In the genomic region with DNA sequence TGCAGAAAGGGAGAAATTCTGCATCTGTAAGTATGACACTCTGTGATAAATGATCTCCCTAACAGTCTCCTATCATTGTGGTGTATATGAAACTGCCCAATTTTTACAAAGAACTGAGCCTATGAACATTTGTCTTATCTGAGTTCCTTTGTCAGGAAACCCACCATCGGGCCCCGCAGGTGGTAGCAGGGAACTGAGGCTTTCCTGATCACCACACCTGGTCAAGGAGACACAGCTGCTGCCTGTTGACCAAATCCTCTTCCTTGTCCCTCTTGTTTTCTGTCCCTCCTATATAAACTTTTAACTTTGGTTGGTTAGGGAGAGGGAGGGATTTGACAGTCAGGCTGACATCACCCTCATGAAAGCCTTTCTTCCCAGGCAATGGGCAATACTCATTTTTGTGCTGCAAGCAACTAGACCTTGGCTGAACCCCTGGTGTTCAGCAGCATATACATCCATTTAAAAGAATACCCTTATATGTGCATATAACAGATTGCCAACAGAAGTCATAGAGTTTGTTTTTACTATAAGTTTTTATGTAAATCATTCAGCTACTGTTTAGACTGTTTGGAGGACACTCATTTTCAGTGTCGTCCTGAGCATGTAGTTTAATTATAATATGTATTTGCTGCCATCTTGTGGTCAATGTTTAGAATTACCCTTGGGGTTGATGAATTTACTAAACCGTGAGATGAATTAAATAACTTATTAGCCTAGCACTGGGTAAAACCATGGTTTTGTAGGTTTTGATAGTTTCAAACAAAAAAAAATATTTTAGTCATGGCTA, we compare ENCODE assay signal across 8 cellular contexts. TPM values are rescaled to one million over a fixed set of nuclear protein-coding genes. Genes with fewer than 3 reads are reported as not detected.
A peak's percentile ranks its signal among the peaks of the same experiment; 100 is the strongest.
DNase-seq lines count a peak whose midpoint lies in the region; ATAC-seq and TF ChIP-seq lines count a peak whose summit lies in the region.
"Had no signal": no experiment of that assay in that cellular context is flagged by ENCODE, and none has a peak within 500 bp of the region (broad histone marks: within the 10 kb centered on the region; RNA-seq: fewer than 3 reads in every experiment).

No MANE protein-coding gene starts in this region.

- no peak overlapping the region for H2BK120ac ChIP-seq in IMR-90 (ENCODE audit: low read depth, low read length)

- H3K27ac ChIP-seq in IMR-90 (ENCODE audit: insufficient read depth, low read length) (no peak overlapping the region), OCI-LY3 (ENCODE audit: low read length) (no peak overlapping the region)

- no peak overlapping the region for H3K18ac ChIP-seq in IMR-90 (ENCODE audit: low read depth, low read length)

- no peaks in the 10 kb centered on the region for H3K27me3 Mint-ChIP-seq in mesothelial cell of epicardium (ENCODE audit: low read depth)

- no peak for TF ChIP-seq POLR2A in IMR-90 (IDR thresholded peaks at IDR 0.05; ENCODE audit: low read depth, low read length)

- H3K4me2 ChIP-seq in IMR-90 (ENCODE audit: low read depth, low read length) (no peak overlapping the region), OCI-LY3 (ENCODE audit: low read length) (peak overlapping the region; percentile 17)

- no TSS peak for BruUV-seq in IMR-90 (replicated peaks; lab: Mats Ljungman, UMichigan)

- TF ChIP-seq RAD21 in IMR-90 (IDR thresholded peaks at IDR 0.05; ENCODE audit: low read length), result peak; percentile 48

- H2BK15ac ChIP-seq in IMR-90 (ENCODE audit: low read depth, low read length), result no peak overlapping the region

- POLR2A ChIA-PET in IMR-90 (lab: Charles Lee; ENCODE audit: unreplicated experiment), result no interaction called here

- CTCF ChIA-PET in IMR-90 (lab: Yijun Ruan, JAX), result interaction anchor here (1.4 kb wide), 1 partner anchor 226 kb away, joined by 6 read pairs; no protein-coding TSS in a partner anchor

- H2BK20ac ChIP-seq in IMR-90 (ENCODE audit: low read depth, low read length), result no peak overlapping the region

- intact Hi-C loops in IMR-90 (cut with micrococcal nuclease), result loop anchor here (1.0 kb wide), 1 partner anchor 226 kb away; no protein-coding TSS in a partner anchor

- no peaks in the 10 kb centered on the region for H3K9me3 Mint-ChIP-seq in mesothelial cell of epicardium
- H3K9me3 Mint-ChIP-seq in stimulated activated effector memory CD8-positive, alpha-beta T cell treated with anti-CD3 and anti-CD28 coated beads, Interleukin-12 subunit alpha, Interleukin-12 subunit beta, amount 100 ng/mL, for 72 hours, result no peaks in the 10 kb centered on the region
- H3K9me3 Mint-ChIP-seq: activated naive CD8-positive, alpha-beta T cell treated with anti-CD3 and anti-CD28 coated beads, Interleukin-2, amount 10 ng/mL, durations not matched to agents 7 days and 5 days had no signal

- in situ Hi-C loops in IMR-90 (cut with MboI; ENCODE audit: low sequenced_read_pairs), result loop anchor here (5.0 to 25.0 kb wide), 2 partner anchors 227 to 312 kb away; no protein-coding TSS in a partner anchor

- no peak overlapping the region for H2BK5ac ChIP-seq in IMR-90 (ENCODE audit: low read depth, low read length, poor library complexity, severe bottlenecking)

- H2AK5ac ChIP-seq in IMR-90 (ENCODE audit: low read depth, low read length), result no peak overlapping the region

- no peaks in the 10 kb centered on the region for H3K9me3 ChIP-seq in IMR-90 (ENCODE audit: control insufficient read depth, insufficient read depth, low read length)
- no peaks in the 10 kb centered on the region for H3K9me3 ChIP-seq in OCI-LY3 (ENCODE audit: insufficient read depth, low read length)

- H3K4me1 ChIP-seq in IMR-90 (ENCODE audit: control insufficient read depth, insufficient read depth, low read length) (no peaks in the 10 kb centered on the region), OCI-LY3 (ENCODE audit: low read length) (0 out of 2 replicates have a peak, but pooled peaks cover 2% of the 10 kb centered on the region)

- dilution Hi-C loops in IMR-90 (cut with HindIII; ENCODE audit: low sequenced_read_pairs, unreplicated experiment), result no loop called here

- no peaks in the 10 kb centered on the region for H3K36me3 ChIP-seq in IMR-90 (ENCODE audit: control insufficient read depth, insufficient read depth, low read length)
- no peaks in the 10 kb centered on the region for H3K36me3 ChIP-seq in OCI-LY3 (replicated peaks; ENCODE audit: low read depth, low read length)

- no peaks in the 10 kb centered on the region for H3K36me3 Mint-ChIP-seq in mesothelial cell of epicardium
- H3K36me3 Mint-ChIP-seq in stimulated activated effector memory CD8-positive, alpha-beta T cell treated with anti-CD3 and anti-CD28 coated beads, Interleukin-12 subunit alpha, Interleukin-12 subunit beta, amount 100 ng/mL, for 72 hours, result no peaks in the 10 kb centered on the region
- H3K36me3 Mint-ChIP-seq: activated naive CD8-positive, alpha-beta T cell treated with anti-CD3 and anti-CD28 coated beads, Interleukin-2, amount 10 ng/mL, durations not matched to agents 7 days and 5 days had no signal

- H2AFZ ChIP-seq in IMR-90 (replicated peaks; ENCODE audit: low read length, poor library complexity), result no peak overlapping the region
- no peak overlapping the region for H2AFZ ChIP-seq in OCI-LY3 (ENCODE audit: low read depth, low read length)

- no peaks in the 10 kb centered on the region for H3K27me3 ChIP-seq in IMR-90 (ENCODE audit: control insufficient read depth, insufficient read depth, low read length)
- H3K27me3 ChIP-seq in OCI-LY3 (ENCODE audit: low read depth, low read length), result no peaks in the 10 kb centered on the region

- no peak overlapping the region for H4K91ac ChIP-seq in IMR-90 (ENCODE audit: insufficient read depth, low read depth, low read length)

- H3K4me3 ChIP-seq in IMR-90 (ENCODE audit: insufficient read depth, low read depth, low read length) (no peak overlapping the region), OCI-LY3 (ENCODE audit: low read length) (no peak overlapping the region)

- no peak overlapping the region for H4K5ac ChIP-seq in IMR-90 (ENCODE audit: low read depth, low read length)

- H3K79me1 ChIP-seq in IMR-90 (ENCODE audit: low read depth in 1 of 2, low read length in 2 of 2), result no peaks in the 10 kb centered on the region

- H4K8ac ChIP-seq in IMR-90 (ENCODE audit: low read depth in 2 of 2, low read length in 2 of 2), result no peak overlapping the region

- H3K14ac ChIP-seq in IMR-90 (replicated peaks; ENCODE audit: low read depth, low read length), result no peak overlapping the region

- TF ChIP-seq CTCF in GM10266 (IDR thresholded peaks at IDR 0.05; ENCODE audit: control insufficient read depth, insufficient read depth, low read depth, missing control alignments) (peak; percentile 56), IMR-90 (conservative IDR thresholded peaks at IDR 0.05; ENCODE audit: low read depth, low read length) (peak; percentile 62), OCI-LY3 (IDR thresholded peaks at IDR 0.05; ENCODE audit: low read depth, low read length) (peak; percentile 80), mesothelial cell of epicardium (IDR thresholded peaks at IDR 0.05; ENCODE audit: unreplicated experiment) (peak; percentile 91)

- DNase-seq in GM10266 (ENCODE audit: extremely low spot score) (peak; percentile 27), IMR-90 (peak; percentile 55), dermis blood vessel endothelial cell (peak; percentile 65), mesothelial cell of epicardium (ENCODE audit: low spot score in 2 of 2, unreplicated experiment in 2 of 2) (no peak)
- DNase-seq in stimulated activated effector memory CD8-positive, alpha-beta T cell treated with anti-CD3 and anti-CD28 coated beads, Interleukin-12 subunit alpha, Interleukin-12 subunit beta, amount 100 ng/mL, for 72 hours (ENCODE audit: low spot score in 2 of 2), result no peak
- DNase-seq: activated naive CD8-positive, alpha-beta T cell treated with anti-CD3 and anti-CD28 coated beads, Interleukin-2, amount 10 ng/mL, durations not matched to agents 7 days and 5 days had no signal

- no peak overlapping the region for H3K56ac ChIP-seq in IMR-90 (ENCODE audit: extremely low read depth, insufficient read depth, low read length)

- no peak overlapping the region for H3K4me3 Mint-ChIP-seq in mesothelial cell of epicardium
- no peak overlapping the region for H3K4me3 Mint-ChIP-seq in stimulated activated effector memory CD8-positive, alpha-beta T cell treated with anti-CD3 and anti-CD28 coated beads, Interleukin-12 subunit alpha, Interleukin-12 subunit beta, amount 100 ng/mL, for 72 hours
- H3K4me3 Mint-ChIP-seq: activated naive CD8-positive, alpha-beta T cell treated with anti-CD3 and anti-CD28 coated beads, Interleukin-2, amount 10 ng/mL, durations not matched to agents 7 days and 5 days had no signal

- H2AK9ac ChIP-seq in IMR-90 (replicated peaks; ENCODE audit: low read depth, low read length, poor library complexity), result no peak overlapping the region

- peaks cover 4% of the 10 kb centered on the region for H3K4me1 Mint-ChIP-seq in mesothelial cell of epicardium
- H3K4me1 Mint-ChIP-seq in stimulated activated effector memory CD8-positive, alpha-beta T cell treated with anti-CD3 and anti-CD28 coated beads, Interleukin-12 subunit alpha, Interleukin-12 subunit beta, amount 100 ng/mL, for 72 hours, result no peaks in the 10 kb centered on the region
- H3K4me1 Mint-ChIP-seq: activated naive CD8-positive, alpha-beta T cell treated with anti-CD3 and anti-CD28 coated beads, Interleukin-2, amount 10 ng/mL, durations not matched to agents 7 days and 5 days had no signal

- ATAC-seq in GM21786 (IDR thresholded peaks at IDR 0.05; ENCODE audit: unreplicated experiment), result peak; percentile 89
- peak; percentile 80 for ATAC-seq in IMR-90 (ENCODE audit: low read depth)
- ATAC-seq in stimulated activated effector memory CD8-positive, alpha-beta T cell treated with anti-CD3 and anti-CD28 coated beads, Interleukin-12 subunit alpha, Interleukin-12 subunit beta, amount 100 ng/mL, for 72 hours, result no peak

- H3K9ac ChIP-seq in IMR-90 (ENCODE audit: low read depth, low read length) (no peak overlapping the region), OCI-LY3 (ENCODE audit: low read length) (no peak overlapping the region)

- no CpG with 5 or more reads among the region's 4 CpGs for WGBS in IMR-90 (ENCODE audit: extremely low coverage in 2 of 2, insufficient read length in 1 of 2), 2 experiments

- H3K4ac ChIP-seq in IMR-90 (ENCODE audit: low read depth, low read length), result no peak overlapping the region

- H3K23ac ChIP-seq in IMR-90 (ENCODE audit: low read depth, low read length), result no peak overlapping the region

- no peaks in the 10 kb centered on the region for H3K79me2 ChIP-seq in OCI-LY3 (ENCODE audit: low read length)

- no peak overlapping the region for H3K27ac Mint-ChIP-seq in mesothelial cell of epicardium
- H3K27ac Mint-ChIP-seq in stimulated activated effector memory CD8-positive, alpha-beta T cell treated with anti-CD3 and anti-CD28 coated beads, Interleukin-12 subunit alpha, Interleukin-12 subunit beta, amount 100 ng/mL, for 72 hours, result no peak overlapping the region
- H3K27ac Mint-ChIP-seq: activated naive CD8-positive, alpha-beta T cell treated with anti-CD3 and anti-CD28 coated beads, Interleukin-2, amount 10 ng/mL, durations not matched to agents 7 days and 5 days had no signal

- H4K20me1 ChIP-seq in IMR-90 (ENCODE audit: insufficient read depth, low read length) (no peaks in the 10 kb centered on the region), OCI-LY3 (ENCODE audit: insufficient read depth, low read length) (no peaks in the 10 kb centered on the region)

- no peaks in the 10 kb centered on the region for H3K9me1 ChIP-seq in IMR-90 (ENCODE audit: insufficient read depth, low read length)

RNA-seq across cellular contexts. Expression of a gene that starts 17.0 kb away (rescaled TPM):
- total RNA-seq in IMR-90 (2012; rRNA removed) (not detected in 2 replicates), dermis blood vessel endothelial cell (not detected in 2 replicates), mesothelial cell of epicardium (not detected in 3 replicates)
- polyA plus RNA-seq in IMR-90 (2012; rRNA removed), result not detected in 2 replicates
- polyA plus RNA-seq in IMR-90 (2012; cell fraction: cytosol; rRNA removed), result not detected in 2 replicates
- not detected in 2 replicates for polyA plus RNA-seq in IMR-90 (2012; cell fraction: nucleus; rRNA removed; ENCODE audit: low replicate concordance)
- total RNA-seq: activated naive CD8-positive, alpha-beta T cell treated with anti-CD3 and anti-CD28 coated beads, Interleukin-2, amount 10 ng/mL, durations not matched to agents 7 days and 5 days had no signal

Comparison
In these comparisons a context has a peak if more than half of its experiments do, and no peak if none do; other contexts are left out.
1. DNase-seq: peak in GM10266 (single experiment), IMR-90 (single experiment) and dermis blood vessel endothelial cell (single experiment); none in mesothelial cell of epicardium (0 of 2) and stimulated activated effector memory CD8-positive, alpha-beta T cell treated with anti-CD3 and anti-CD28 coated beads, Interleukin-12 subunit alpha, Interleukin-12 subunit beta, amount 100 ng/mL, for 72 hours (0 of 2).
2. Peak in every context shown above with its lines, with median percentiles within 50 percentile points of each other: CTCF ChIP-seq.